9 cellular contexts compared by ENCODE assay signal in genomic region chr7:99498546-99498944, GRCh38. TPM values are rescaled to one million over a fixed set of nuclear protein-coding genes. Genes with fewer than 3 reads are reported as not detected.
DNase-seq lines count a peak whose midpoint lies in the region; ATAC-seq, FAIRE-seq and TF ChIP-seq lines count a peak whose summit lies in the region.
"Had no signal": no experiment of that assay in that cellular context is flagged by ENCODE, and none has a peak within 500 bp of the region (broad histone marks: within the 10 kb centered on the region; RNA-seq: fewer than 3 reads in every experiment).

No MANE protein-coding gene starts in this region.

- no peak overlapping the region for H2AFZ ChIP-seq in keratinocyte (ENCODE audit: control insufficient read depth, low read length)

- H3K9me1 ChIP-seq in keratinocyte (ENCODE audit: control insufficient read depth, extremely low read depth, insufficient read depth, low read length) = no peaks in the 10 kb centered on the region

- no peak for TF ChIP-seq EP300 in suprapubic skin (IDR thresholded peaks at IDR 0.05)

- H3K27ac ChIP-seq in keratinocyte (ENCODE audit: control insufficient read depth, insufficient read depth, low read length) (peak overlapping the region; percentile 6), suprapubic skin (no peak overlapping the region)

- H3K4me1 Mint-ChIP-seq in activated CD8-positive, alpha-beta memory T cell treated with anti-CD3 and anti-CD28 coated beads, Interleukin-2, amount 10 ng/mL, durations not matched to agents 7 days and 5 days = peaks cover 24% of the 10 kb centered on the region
- peaks cover 24% of the 10 kb centered on the region for H3K4me1 Mint-ChIP-seq in activated CD8-positive, alpha-beta T cell treated with anti-CD3 and anti-CD28 coated beads for 36 hours (ENCODE audit: low read depth)

- FAIRE-seq in keratinocyte (lab: Jason Lieb, UNC) = no peak

- no peak for TF ChIP-seq CTCF in activated CD8-positive, alpha-beta T cell treated with anti-CD3 and anti-CD28 coated beads for 36 hours (IDR thresholded peaks at IDR 0.05)
- TF ChIP-seq CTCF in keratinocyte (optimal IDR thresholded peaks at IDR 0.05 in 1 of 3, IDR thresholded peaks at IDR 0.05 in 1 of 3, conservative IDR thresholded peaks at IDR 0.05 in 1 of 3; ENCODE audit: extremely low read depth in 1 of 3, insufficient read depth in 2 of 3, low read length in 3 of 3) (no peak), suprapubic skin (IDR thresholded peaks at IDR 0.05) (no peak)

- H3K9me3 Mint-ChIP-seq in activated CD8-positive, alpha-beta memory T cell treated with anti-CD3 and anti-CD28 coated beads, Interleukin-2, amount 10 ng/mL, durations not matched to agents 7 days and 5 days (ENCODE audit: low read depth) = peaks cover 10% of the 10 kb centered on the region
- H3K9me3 Mint-ChIP-seq in activated CD8-positive, alpha-beta T cell treated with anti-CD3 and anti-CD28 coated beads for 36 hours = peaks cover 13% of the 10 kb centered on the region

- CTCF ChIA-PET in activated CD8-positive, alpha-beta memory T cell treated with anti-CD3 and anti-CD28 coated beads, Interleukin-2, amount 10 ng/mL, durations not matched to agents 7 days and 5 days (lab: Charles Lee) = interaction anchor here (0.7 to 1.2 kb wide), 5 partner anchors 19 to 557 kb away, joined by 3 to 4 read pairs (median 3); partner anchors contain the start of genes BUD31 and PDAP1
- CTCF ChIA-PET in activated CD8-positive, alpha-beta T cell treated with anti-CD3 and anti-CD28 coated beads for 36 hours (lab: Charles Lee) = interaction anchor here (0.8 to 0.9 kb wide), 2 partner anchors 9 kb away, joined by 3 read pairs; no protein-coding TSS in a partner anchor

- no peak for ATAC-seq in activated CD8-positive, alpha-beta memory T cell treated with anti-CD3 and anti-CD28 coated beads, Interleukin-2, amount 10 ng/mL, durations not matched to agents 7 days and 5 days
- ATAC-seq in activated CD8-positive, alpha-beta T cell treated with anti-CD3 and anti-CD28 coated beads for 36 hours = no peak
- ATAC-seq in HG03039 (IDR thresholded peaks at IDR 0.05; ENCODE audit: unreplicated experiment) = no peak

- H3K4me2 ChIP-seq in keratinocyte (ENCODE audit: control insufficient read depth, extremely low read depth, insufficient read depth, low read depth, low read length) = peak overlapping the region; percentile 89

- 74% methylated on average over 11 of the region's 11 CpGs for WGBS in suprapubic skin

- peaks cover 16% of the 10 kb centered on the region for H3K4me1 ChIP-seq in keratinocyte (ENCODE audit: control insufficient read depth, extremely low read depth, insufficient read depth, low read length)
- peaks cover 26% of the 10 kb centered on the region for H3K4me1 ChIP-seq in suprapubic skin

- H3K36me3 Mint-ChIP-seq in activated CD8-positive, alpha-beta memory T cell treated with anti-CD3 and anti-CD28 coated beads, Interleukin-2, amount 10 ng/mL, durations not matched to agents 7 days and 5 days = peaks cover 56% of the 10 kb centered on the region
- peaks cover 52% of the 10 kb centered on the region for H3K36me3 Mint-ChIP-seq in activated CD8-positive, alpha-beta T cell treated with anti-CD3 and anti-CD28 coated beads for 36 hours (ENCODE audit: low read depth)

- dilution Hi-C loops in keratinocyte (cut with MboI; ENCODE audit: extremely low pct_ligation_motif_present, low sequenced_read_pairs) = no loop called here

- H3K9ac ChIP-seq in keratinocyte (ENCODE audit: control insufficient read depth, extremely low read depth, insufficient read depth, low read length) = peak overlapping the region; percentile 90

- TF ChIP-seq POLR2A in suprapubic skin (IDR thresholded peaks at IDR 0.05) = no peak

- H3K27me3 Mint-ChIP-seq in activated CD8-positive, alpha-beta memory T cell treated with anti-CD3 and anti-CD28 coated beads, Interleukin-2, amount 10 ng/mL, durations not matched to agents 7 days and 5 days = no peaks in the 10 kb centered on the region
- H3K27me3 Mint-ChIP-seq in activated CD8-positive, alpha-beta T cell treated with anti-CD3 and anti-CD28 coated beads for 36 hours = no peaks in the 10 kb centered on the region

- H3K27me3 ChIP-seq in keratinocyte (ENCODE audit: control insufficient read depth, extremely low read depth, insufficient read depth, low read length) (no peaks in the 10 kb centered on the region), suprapubic skin (no peaks in the 10 kb centered on the region)

- POLR2A ChIA-PET in activated CD8-positive, alpha-beta T cell treated with anti-CD3 and anti-CD28 coated beads for 36 hours (lab: Charles Lee) = interaction anchor here (0.5 to 1.4 kb wide), 2 partner anchors 24 to 61 kb away, joined by 3 to 4 read pairs; no protein-coding TSS in a partner anchor

- H3K27ac Mint-ChIP-seq in activated CD8-positive, alpha-beta memory T cell treated with anti-CD3 and anti-CD28 coated beads, Interleukin-2, amount 10 ng/mL, durations not matched to agents 7 days and 5 days = peak overlapping the region; percentile 100
- H3K27ac Mint-ChIP-seq in activated CD8-positive, alpha-beta T cell treated with anti-CD3 and anti-CD28 coated beads for 36 hours = peak overlapping the region; percentile 99

- peak overlapping the region; percentile 90 for H3K4me3 Mint-ChIP-seq in activated CD8-positive, alpha-beta memory T cell treated with anti-CD3 and anti-CD28 coated beads, Interleukin-2, amount 10 ng/mL, durations not matched to agents 7 days and 5 days
- peak overlapping the region; percentile 99 for H3K4me3 Mint-ChIP-seq in activated CD8-positive, alpha-beta T cell treated with anti-CD3 and anti-CD28 coated beads for 36 hours

- H3K36me3 ChIP-seq in keratinocyte (ENCODE audit: control insufficient read depth in 2 of 2, extremely low read depth in 1 of 2, insufficient read depth in 2 of 2, low read length in 2 of 2) (peaks cover 10 to 12% of the 10 kb centered on the region in 2 experiments), suprapubic skin (peaks cover 34% of the 10 kb centered on the region)

- H3K9me3 ChIP-seq in keratinocyte (ENCODE audit: control insufficient read depth, low read depth, low read length) (peaks cover 9% of the 10 kb centered on the region), suprapubic skin (peaks cover 15% of the 10 kb centered on the region)

- intact Hi-C loops in activated CD8-positive, alpha-beta T cell treated with anti-CD3 and anti-CD28 coated beads for 36 hours (cut with micrococcal nuclease) = no loop called here

- peaks cover 60% of the 10 kb centered on the region for H3K79me2 ChIP-seq in keratinocyte (ENCODE audit: control insufficient read depth, insufficient read depth, low read length)

- peak; percentile 50 for DNase-seq in activated CD8-positive, alpha-beta memory T cell treated with anti-CD3 and anti-CD28 coated beads, Interleukin-2, amount 10 ng/mL, durations not matched to agents 7 days and 5 days
- DNase-seq in activated CD8-positive, alpha-beta memory T cell treated with anti-CD3 and anti-CD28 coated beads, Interleukin-2, amount 50 U/mL, for 4 hours = no peak
- DNase-seq in activated CD8-positive, alpha-beta T cell treated with anti-CD3 and anti-CD28 coated beads for 36 hours = no peak
- DNase-seq in keratinocyte (ENCODE audit: low read depth, low spot score) (no peak), suprapubic skin (ENCODE audit: low spot score in 2 of 2) (peak in 1 of 2 donors; percentile 48), NCI-H2081 treated with DMSO at 0.1 percent for 48 hours (lab: John Stamatoyannopoulos, UW) (no peak), NCI-H1436 treated with DMSO at 0.1 percent for 48 hours (lab: John Stamatoyannopoulos, UW) (no peak)
- DNase-seq: kidney glomerular epithelial cell had no signal

- H4K20me1 ChIP-seq in keratinocyte (ENCODE audit: control insufficient read depth, extremely low read depth, insufficient read depth, low read length) = peaks cover 4% of the 10 kb centered on the region

- H3K4me3 ChIP-seq in keratinocyte (ENCODE audit: control insufficient read depth in 2 of 3, extremely low read depth in 1 of 3, insufficient read depth in 2 of 3, low read depth in 1 of 3, low read length in 3 of 3) = peak overlapping the region; percentile 80 to 94 (median 85)
- peak overlapping the region; percentile 94 for H3K4me3 ChIP-seq in suprapubic skin

RNA-seq across cellular contexts. Expression of gene ZNF394, which starts 1.5 kb away (rescaled TPM):
- 10 to 100 TPM; 50.5 to 58.5 TPM for total RNA-seq in activated CD8-positive, alpha-beta memory T cell treated with anti-CD3 and anti-CD28 coated beads, Interleukin-2, amount 10 ng/mL, durations not matched to agents 7 days and 5 days
- 10 to 100 TPM; 25.9 to 28.0 TPM for total RNA-seq in activated CD8-positive, alpha-beta T cell treated with anti-CD3 and anti-CD28 coated beads for 36 hours
- polyA plus RNA-seq in keratinocyte = 9.1 to 10.4 TPM (median 10.1 TPM) in 3 replicates
- polyA plus RNA-seq in keratinocyte (2011; ENCODE audit: low read depth) = 8.7 TPM
- 7.5 and 9.2 TPM in 2 replicates for polyA plus RNA-seq in keratinocyte (2011; cell fraction: cytosol; rRNA removed)
- 14.2 and 14.8 TPM in 2 replicates for polyA plus RNA-seq in keratinocyte (2011; cell fraction: nucleus; rRNA removed)
- 11.6 and 15.2 TPM in 2 replicates for polyA plus RNA-seq in keratinocyte (2012; ENCODE audit: low replicate concordance)
- 7.2 to 15.1 TPM (median 9.7 TPM) in 3 replicates for polyA minus RNA-seq in keratinocyte
- 10.6 TPM for polyA minus RNA-seq in keratinocyte (2011; cell fraction: cytosol; rRNA and poly(A)+ RNA removed)
- polyA minus RNA-seq in keratinocyte (2011; cell fraction: nucleus; rRNA and poly(A)+ RNA removed) = 7.5 and 14.6 TPM in 2 replicates
- total RNA-seq in suprapubic skin = 10 to 100 TPM; 39.4 to 63.2 (median 53.9) TPM

RNA-seq across cellular contexts. Expression of gene ZKSCAN5, which starts 5.9 kb away (rescaled TPM):
- 10 to 100 TPM; 13.2 to 13.6 TPM for total RNA-seq in activated CD8-positive, alpha-beta memory T cell treated with anti-CD3 and anti-CD28 coated beads, Interleukin-2, amount 10 ng/mL, durations not matched to agents 7 days and 5 days
- total RNA-seq in activated CD8-positive, alpha-beta T cell treated with anti-CD3 and anti-CD28 coated beads for 36 hours = 1 to 10 TPM; 7.6 to 7.9 TPM
- 7.4 to 8.4 TPM (median 8.4 TPM) in 3 replicates for polyA plus RNA-seq in keratinocyte
- 6.5 TPM for polyA plus RNA-seq in keratinocyte (2011; ENCODE audit: low read depth)
- 5.7 and 8.2 TPM in 2 replicates for polyA plus RNA-seq in keratinocyte (2011; cell fraction: cytosol; rRNA removed)
- polyA plus RNA-seq in keratinocyte (2011; cell fraction: nucleus; rRNA removed) = 10.1 and 10.5 TPM in 2 replicates
- polyA plus RNA-seq in keratinocyte (2012; ENCODE audit: low replicate concordance) = 5.1 and 8.1 TPM in 2 replicates
- polyA minus RNA-seq in keratinocyte = 7.1 to 17.9 TPM (median 11.3 TPM) in 3 replicates
- 11.3 TPM for polyA minus RNA-seq in keratinocyte (2011; cell fraction: cytosol; rRNA and poly(A)+ RNA removed)
- polyA minus RNA-seq in keratinocyte (2011; cell fraction: nucleus; rRNA and poly(A)+ RNA removed) = 7.5 and 14.9 TPM in 2 replicates
- total RNA-seq in suprapubic skin = 1 to 10 TPM; 5.7 to 8.5 (median 7.4) TPM

RNA-seq across cellular contexts. Expression of gene ZNF789, which starts 25.9 kb away (rescaled TPM):
- 10 to 100 TPM; 21.5 to 30.1 TPM for total RNA-seq in activated CD8-positive, alpha-beta memory T cell treated with anti-CD3 and anti-CD28 coated beads, Interleukin-2, amount 10 ng/mL, durations not matched to agents 7 days and 5 days
- total RNA-seq in activated CD8-positive, alpha-beta T cell treated with anti-CD3 and anti-CD28 coated beads for 36 hours = 10 to 100 TPM; 18.8 to 19.1 TPM
- 5.4 to 17.5 TPM (median 14.7 TPM) in 3 replicates for polyA plus RNA-seq in keratinocyte
- 1.6 TPM for polyA plus RNA-seq in keratinocyte (2011; ENCODE audit: low read depth)
- polyA plus RNA-seq in keratinocyte (2011; cell fraction: cytosol; rRNA removed) = 2.9 and 3.9 TPM in 2 replicates
- polyA plus RNA-seq in keratinocyte (2011; cell fraction: nucleus; rRNA removed) = 44.2 and 44.6 TPM in 2 replicates
- 3.9 and 5.5 TPM in 2 replicates for polyA plus RNA-seq in keratinocyte (2012; ENCODE audit: low replicate concordance)
- polyA minus RNA-seq in keratinocyte = 1.4 to 12.4 TPM (median 4.5 TPM) in 3 replicates
- polyA minus RNA-seq in keratinocyte (2011; cell fraction: cytosol; rRNA and poly(A)+ RNA removed) = 2.7 TPM
- polyA minus RNA-seq in keratinocyte (2011; cell fraction: nucleus; rRNA and poly(A)+ RNA removed) = 5.9 and 13.3 TPM in 2 replicates
- total RNA-seq in suprapubic skin = 10 to 100 TPM in 1 of 4 donors, 1 to 10 TPM in 3; 4.4 to 16.3 (median 5.3) TPM

RNA-seq across cellular contexts. Expression of gene ATP5MF, which starts 32.6 kb away (rescaled TPM):
- total RNA-seq in activated CD8-positive, alpha-beta memory T cell treated with anti-CD3 and anti-CD28 coated beads, Interleukin-2, amount 10 ng/mL, durations not matched to agents 7 days and 5 days = 100 to 1,000 TPM; 388 to 467 TPM
- 100 to 1,000 TPM; 416 to 417 TPM for total RNA-seq in activated CD8-positive, alpha-beta T cell treated with anti-CD3 and anti-CD28 coated beads for 36 hours
- polyA plus RNA-seq in keratinocyte = 741 to 2,588 TPM (median 871 TPM) in 3 replicates
- 128 TPM for polyA plus RNA-seq in keratinocyte (2011; ENCODE audit: low read depth)
- 1,552 and 1,989 TPM in 2 replicates for polyA plus RNA-seq in keratinocyte (2011; cell fraction: cytosol; rRNA removed)
- polyA plus RNA-seq in keratinocyte (2011; cell fraction: nucleus; rRNA removed) = 744 and 983 TPM in 2 replicates
- polyA plus RNA-seq in keratinocyte (2012; ENCODE audit: low replicate concordance) = 1,153 and 1,318 TPM in 2 replicates
- polyA minus RNA-seq in keratinocyte = 70.7 to 409 TPM (median 281 TPM) in 3 replicates
- 256 TPM for polyA minus RNA-seq in keratinocyte (2011; cell fraction: cytosol; rRNA and poly(A)+ RNA removed)
- polyA minus RNA-seq in keratinocyte (2011; cell fraction: nucleus; rRNA and poly(A)+ RNA removed) = 59.6 and 99.4 TPM in 2 replicates
- 100 to 1,000 TPM; 463 to 798 (median 745) TPM for total RNA-seq in suprapubic skin

RNA-seq across cellular contexts. Expression of gene FAM200A, which starts 53.4 kb away (rescaled TPM):
- total RNA-seq in activated CD8-positive, alpha-beta memory T cell treated with anti-CD3 and anti-CD28 coated beads, Interleukin-2, amount 10 ng/mL, durations not matched to agents 7 days and 5 days = 1 to 10 TPM; 5.1 to 5.2 TPM
- total RNA-seq in activated CD8-positive, alpha-beta T cell treated with anti-CD3 and anti-CD28 coated beads for 36 hours = 1 to 10 TPM; 4.8 to 4.9 TPM
- 5.5 to 7.6 TPM (median 5.7 TPM) in 3 replicates for polyA plus RNA-seq in keratinocyte
- 2.0 TPM for polyA plus RNA-seq in keratinocyte (2011; ENCODE audit: low read depth)
- 4.8 and 7.8 TPM in 2 replicates for polyA plus RNA-seq in keratinocyte (2011; cell fraction: cytosol; rRNA removed)
- 4.6 and 6.6 TPM in 2 replicates for polyA plus RNA-seq in keratinocyte (2011; cell fraction: nucleus; rRNA removed)
- polyA plus RNA-seq in keratinocyte (2012; ENCODE audit: low replicate concordance) = 3.4 and 4.1 TPM in 2 replicates
- polyA minus RNA-seq in keratinocyte = 0.82 to 3.7 TPM (median 1.2 TPM) in 3 replicates
- 3.6 TPM for polyA minus RNA-seq in keratinocyte (2011; cell fraction: cytosol; rRNA and poly(A)+ RNA removed)
- polyA minus RNA-seq in keratinocyte (2011; cell fraction: nucleus; rRNA and poly(A)+ RNA removed) = 3.2 and 5.5 TPM in 2 replicates
- total RNA-seq in suprapubic skin = 1 to 10 TPM; 2.7 to 6.9 (median 5.0) TPM
